In genomic region chr20:36177716-36178115, GRCh38 we compare ENCODE assay signal across 29 cellular contexts. TPM values are rescaled to one million over a fixed set of nuclear protein-coding genes. Genes with fewer than 3 reads are reported as not detected.
"Had no signal": no experiment of that assay in that cellular context is flagged by ENCODE, and none has a peak within 500 bp of the region (broad histone marks: within the 10 kb centered on the region; RNA-seq: fewer than 3 reads in every experiment).

No MANE protein-coding gene starts in this region.

- H3K27me3 Mint-ChIP-seq: stimulated activated naive CD8-positive, alpha-beta T cell treated with anti-CD3 and anti-CD28 coated beads, Interleukin-15, amount 100 ng/mL, for 72 hours had no signal

- H3K4me3 ChIP-seq: heart left ventricle, left ventricle myocardium inferior, lung, mucosa of descending colon, neural progenitor cell, pancreas, prostate gland, sigmoid colon, smooth muscle cell, testis, thyroid gland, transverse colon, upper lobe of left lung, vagina had no signal

- FAIRE-seq: islet of Langerhans, pancreas had no signal

- H3K4me1 ChIP-seq: prostate gland, sigmoid colon, testis, thyroid gland, transverse colon, upper lobe of left lung, vagina had no signal

- H2AFZ ChIP-seq: neural progenitor cell had no signal

- H3K4me2 ChIP-seq: neural progenitor cell, smooth muscle cell had no signal

- H3K9me3 Mint-ChIP-seq: immature natural killer cell; naive thymus-derived CD8-positive, alpha-beta T cell; nephron; neural progenitor cell; stimulated activated memory B cell treated with anti-CD40 and anti-IgM and Interleukin-4, amounts not matched to agents 10 μg/mL and 1 μg/mL and 100 μg/mL, for 72 hours; stimulated activated naive CD8-positive, alpha-beta T cell treated with anti-CD3 and anti-CD28 coated beads, Interleukin-15, amount 100 ng/mL, for 72 hours had no signal

- H3K27ac Mint-ChIP-seq: immature natural killer cell; nephron; stimulated activated memory B cell treated with anti-CD40 and anti-IgM and Interleukin-4, amounts not matched to agents 10 μg/mL and 1 μg/mL and 100 μg/mL, for 72 hours; stimulated activated naive CD8-positive, alpha-beta T cell treated with anti-CD3 and anti-CD28 coated beads, Interleukin-15, amount 100 ng/mL, for 72 hours had no signal

- H3K4me3 Mint-ChIP-seq: immature natural killer cell; naive thymus-derived CD8-positive, alpha-beta T cell; nephron; neural progenitor cell; stimulated activated memory B cell treated with anti-CD40 and anti-IgM and Interleukin-4, amounts not matched to agents 10 μg/mL and 1 μg/mL and 100 μg/mL, for 72 hours; stimulated activated naive CD8-positive, alpha-beta T cell treated with anti-CD3 and anti-CD28 coated beads, Interleukin-15, amount 100 ng/mL, for 72 hours had no signal

- H3K9ac ChIP-seq: neural progenitor cell had no signal

- H3K27me3 ChIP-seq: heart left ventricle, neural progenitor cell, pancreas, sigmoid colon, testis, thyroid gland, transverse colon, upper lobe of left lung, vagina had no signal

- H3K36me3 ChIP-seq: neural progenitor cell, prostate gland had no signal

- DNase-seq: heart left ventricle; hypothalamus; immature natural killer cell; left ventricle myocardium inferior; midbrain; naive thymus-derived CD8-positive, alpha-beta T cell; pancreas; retina; sigmoid colon; stimulated activated CD4-positive, alpha-beta T cell treated with anti-CD3 and anti-CD28 coated beads, Interleukin-1b, Interleukin-23, amount 100 ng/mL, for 48 hours; stimulated activated CD4-positive, alpha-beta T cell treated with anti-CD3 and anti-CD28 coated beads, Interleukin-2, amount 100 ng/mL, for 48 hours; stimulated activated CD4-positive, alpha-beta T cell treated with anti-CD3 and anti-CD28 coated beads, Interleukin-4, amount 100 ng/mL, for 4 hours; stimulated activated CD8-positive, alpha-beta memory T cell treated with anti-CD3 and anti-CD28 coated beads, Interleukin-4, amount 100 ng/mL, for 48 hours; stimulated activated naive CD4-positive, alpha-beta T cell treated with Interleukin-2 at 50 U/mL for 16 hours; stimulated activated naive CD8-positive, alpha-beta T cell treated with anti-CD3 and anti-CD28 coated beads, Interleukin-15, amount 100 ng/mL, for 72 hours; substantia nigra; testis; thyroid gland; transverse colon; upper lobe of left lung had no signal

- H3K36me3 Mint-ChIP-seq: immature natural killer cell; naive thymus-derived CD8-positive, alpha-beta T cell; stimulated activated memory B cell treated with anti-CD40 and anti-IgM and Interleukin-4, amounts not matched to agents 10 μg/mL and 1 μg/mL and 100 μg/mL, for 72 hours had no signal

- H3K9me3 ChIP-seq: heart left ventricle, left ventricle myocardium inferior, mucosa of descending colon, pancreas, prostate gland, sigmoid colon, testis, thyroid gland, transverse colon, upper lobe of left lung, vagina had no signal

- H3K27ac ChIP-seq: heart left ventricle, left ventricle myocardium inferior, neural progenitor cell, pancreas, prostate gland, sigmoid colon, testis, thyroid gland, transverse colon, upper lobe of left lung, vagina had no signal

RNA-seq across cellular contexts. Expression of gene EPB41L1, which starts 23.2 kb away (rescaled TPM):
- polyA plus RNA-seq: immature natural killer cell had no signal
